In genomic region chr7:8638076-8638475, GRCh38 we compare ENCODE assay signal across 12 cellular contexts.
DNase-seq lines count a peak whose midpoint lies in the region; ATAC-seq and TF ChIP-seq lines count a peak whose summit lies in the region.
"Had no signal": no experiment of that assay in that cellular context is flagged by ENCODE, and none has a peak within 500 bp of the region (broad histone marks: within the 10 kb centered on the region; RNA-seq: fewer than 3 reads in every experiment).

No MANE protein-coding gene starts in this region.

- H3K27me3 ChIP-seq in right cardiac atrium (ENCODE audit: control insufficient read depth, insufficient read depth) = no peaks in the 10 kb centered on the region
- no peaks in the 10 kb centered on the region for H3K27me3 ChIP-seq in left ventricle myocardium inferior (ENCODE audit: low read depth)
- H3K27me3 ChIP-seq in body of pancreas = no peaks in the 10 kb centered on the region
- no peaks in the 10 kb centered on the region for H3K27me3 ChIP-seq in Peyer's patch

- H3K36me3 ChIP-seq in left ventricle myocardium inferior = no peaks in the 10 kb centered on the region
- H3K36me3 ChIP-seq in body of pancreas (replicated peaks in 1 of 2; ENCODE audit: insufficient read depth in 1 of 2, low read depth in 2 of 2) = no peaks in the 10 kb centered on the region
- H3K36me3 ChIP-seq in Peyer's patch = no peaks in the 10 kb centered on the region

- no peaks in the 10 kb centered on the region for H3K36me3 Mint-ChIP-seq in stimulated activated effector memory CD8-positive, alpha-beta T cell treated with anti-CD3 and anti-CD28 coated beads, Interleukin-12 subunit alpha, Interleukin-12 subunit beta, amount 100 ng/mL, for 72 hours

- no peaks in the 10 kb centered on the region for H3K4me1 ChIP-seq in right cardiac atrium (ENCODE audit: control insufficient read depth, insufficient read depth, low read length)
- no peaks in the 10 kb centered on the region for H3K4me1 ChIP-seq in left ventricle myocardium inferior
- no peaks in the 10 kb centered on the region for H3K4me1 ChIP-seq in body of pancreas
- no peaks in the 10 kb centered on the region for H3K4me1 ChIP-seq in Peyer's patch

- TF ChIP-seq CTCF in left ventricle myocardium inferior (IDR thresholded peaks at IDR 0.05; ENCODE audit: borderline replicate concordance) = no peak
- TF ChIP-seq CTCF in body of pancreas (IDR thresholded peaks at IDR 0.05) = no peak
- TF ChIP-seq CTCF in Peyer's patch (IDR thresholded peaks at IDR 0.05) = no peak

- H3K4me3 Mint-ChIP-seq in stimulated activated effector memory CD8-positive, alpha-beta T cell treated with anti-CD3 and anti-CD28 coated beads, Interleukin-12 subunit alpha, Interleukin-12 subunit beta, amount 100 ng/mL, for 72 hours = no peak overlapping the region
- H3K4me3 Mint-ChIP-seq: activated T-cell treated with anti-CD3 and anti-CD28 coated beads, Interleukin-2, amount 50 U/mL, for 72 hours had no signal

- H3K9me3 Mint-ChIP-seq in stimulated activated effector memory CD8-positive, alpha-beta T cell treated with anti-CD3 and anti-CD28 coated beads, Interleukin-12 subunit alpha, Interleukin-12 subunit beta, amount 100 ng/mL, for 72 hours = no peaks in the 10 kb centered on the region
- H3K9me3 Mint-ChIP-seq: activated T-cell treated with anti-CD3 and anti-CD28 coated beads, Interleukin-2, amount 50 U/mL, for 72 hours had no signal

- TF ChIP-seq POLR2A in body of pancreas (IDR thresholded peaks at IDR 0.05) (no peak), Peyer's patch (IDR thresholded peaks at IDR 0.05) (no peak)

- DNase-seq in right cardiac atrium (peak in 1 of 3 donors; percentile 24), left ventricle myocardium inferior (no peak), NCI-H2196 (lab: John Stamatoyannopoulos, UW; ENCODE audit: unreplicated experiment) (peak; percentile 94), body of pancreas (peak in 3 of 4 donors; percentile 22 to 37 (median 27)), ecto neural progenitor cell (ENCODE audit: low spot score) (no peak), Peyer's patch (no peak)
- no peak for DNase-seq in stimulated activated effector memory CD8-positive, alpha-beta T cell treated with anti-CD3 and anti-CD28 coated beads, Interleukin-12 subunit alpha, Interleukin-12 subunit beta, amount 100 ng/mL, for 72 hours (ENCODE audit: low spot score in 2 of 2)
- DNase-seq: activated T-cell treated with anti-CD3 and anti-CD28 coated beads, Interleukin-2, amount 50 U/mL, for 72 hours; GF-D8; kidney; stimulated activated naive CD4-positive, alpha-beta T cell treated with Interleukin-2 at 50 U/mL for 16 hours had no signal

- H3K4me3 ChIP-seq in right cardiac atrium (ENCODE audit: low read length) = no peak overlapping the region
- no peak overlapping the region for H3K4me3 ChIP-seq in left ventricle myocardium inferior
- no peak overlapping the region for H3K4me3 ChIP-seq in body of pancreas
- H3K4me3 ChIP-seq in Peyer's patch = no peak overlapping the region

- H3K27ac ChIP-seq in right cardiac atrium (ENCODE audit: low read length) (no peak overlapping the region), left ventricle myocardium inferior (replicated peaks) (no peak overlapping the region), body of pancreas (no peak overlapping the region), Peyer's patch (no peak overlapping the region)

- no peak overlapping the region for H3K27ac Mint-ChIP-seq in stimulated activated effector memory CD8-positive, alpha-beta T cell treated with anti-CD3 and anti-CD28 coated beads, Interleukin-12 subunit alpha, Interleukin-12 subunit beta, amount 100 ng/mL, for 72 hours
- H3K27ac Mint-ChIP-seq: activated T-cell treated with anti-CD3 and anti-CD28 coated beads, Interleukin-2, amount 50 U/mL, for 72 hours had no signal

- ATAC-seq in right cardiac atrium (peak; percentile 73 to 87), body of pancreas (no peak), HG02763 (IDR thresholded peaks at IDR 0.05; ENCODE audit: unreplicated experiment) (no peak)
- ATAC-seq in stimulated activated effector memory CD8-positive, alpha-beta T cell treated with anti-CD3 and anti-CD28 coated beads, Interleukin-12 subunit alpha, Interleukin-12 subunit beta, amount 100 ng/mL, for 72 hours = no peak
- ATAC-seq: activated T-cell treated with anti-CD3 and anti-CD28 coated beads, Interleukin-2, amount 50 U/mL, for 72 hours had no signal

- no peaks in the 10 kb centered on the region for H3K4me1 Mint-ChIP-seq in stimulated activated effector memory CD8-positive, alpha-beta T cell treated with anti-CD3 and anti-CD28 coated beads, Interleukin-12 subunit alpha, Interleukin-12 subunit beta, amount 100 ng/mL, for 72 hours

- WGBS in right cardiac atrium = 44% methylated on average over 7 of the region's 7 CpGs
- WGBS in body of pancreas, 2 donors = 10 to 18% methylated on average over 7 of the region's 7 CpGs

- H3K9me3 ChIP-seq in right cardiac atrium (ENCODE audit: control insufficient read depth, low read length) (no peaks in the 10 kb centered on the region), left ventricle myocardium inferior (replicated peaks) (no peaks in the 10 kb centered on the region), body of pancreas (no peaks in the 10 kb centered on the region), Peyer's patch (peaks cover 0 to 5% (median 0%) of the 10 kb centered on the region in 4 donors)

- intact Hi-C loops in right cardiac atrium (cut with DNase I) = no loop called here
- intact Hi-C loops in left ventricle myocardium inferior (cut with micrococcal nuclease) = no loop called here
- intact Hi-C loops in body of pancreas (cut with DNase I) = no loop called here

Comparison
In these comparisons a context has a peak if more than half of its experiments do, and no peak if none do; other contexts are left out.
1. ATAC-seq: peak in right cardiac atrium (2 of 2); none in body of pancreas (single experiment), stimulated activated effector memory CD8-positive, alpha-beta T cell treated with anti-CD3 and anti-CD28 coated beads, Interleukin-12 subunit alpha, Interleukin-12 subunit beta, amount 100 ng/mL, for 72 hours (single experiment) and HG02763 (single experiment).
2. DNase-seq: peak in NCI-H2196 (single experiment) and body of pancreas (3 of 4); none in left ventricle myocardium inferior (single experiment), stimulated activated effector memory CD8-positive, alpha-beta T cell treated with anti-CD3 and anti-CD28 coated beads, Interleukin-12 subunit alpha, Interleukin-12 subunit beta, amount 100 ng/mL, for 72 hours (0 of 2), ecto neural progenitor cell (single experiment) and Peyer's patch (0 of 3).